In the genomic region with DNA sequence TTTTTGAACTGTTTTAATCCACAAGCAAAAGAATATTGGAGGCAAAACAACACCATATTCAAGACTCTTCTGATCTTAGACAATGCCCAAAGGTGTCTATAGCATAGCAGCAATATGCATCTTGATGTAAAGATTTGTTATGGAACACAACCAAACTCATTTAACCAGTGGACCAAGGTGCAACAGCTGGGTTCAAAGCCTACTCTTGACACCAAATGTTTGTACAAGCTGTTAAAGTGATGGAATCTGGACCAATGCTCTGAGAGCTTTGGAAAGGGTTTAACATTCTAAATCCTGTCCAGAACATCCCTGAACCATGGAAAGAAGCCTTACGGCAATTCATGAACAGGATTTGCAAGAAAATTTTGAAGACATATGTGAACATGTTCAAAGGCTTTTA, we compare ENCODE assay signal across 31 cellular contexts.
"Had no signal": no experiment of that assay in that cellular context is flagged by ENCODE, and none has a peak within 500 bp of the region (broad histone marks: within the 10 kb centered on the region; RNA-seq: fewer than 3 reads in every experiment).

No MANE protein-coding gene starts in this region.

- H3K4me3 ChIP-seq: MG63 had no signal

- DNase-seq: Karpas-422, Kasumi-1, MG63, MM.1S, NCI-H1048, NCI-H1092, NCI-H1092 treated with DMSO at 0.1 percent for 48 hours, NCI-H1105, NCI-H1105 treated with DMSO at 0.1 percent for 48 hours, NCI-H1417 treated with DMSO at 0.1 percent for 48 hours, NCI-H1436, NCI-H1436 treated with DMSO at 0.1 percent for 48 hours, NCI-H1694, NCI-H187, NCI-H187 treated with DMSO at 0.1 percent for 48 hours, NCI-H1930, NCI-H2029, NCI-H2029 treated with DMSO at 0.1 percent for 48 hours, NCI-H2081, NCI-H2081 treated with DMSO at 0.1 percent for 48 hours, NCI-H2107, NCI-H2171, NCI-H2171 treated with DMSO at 0.1 percent for 48 hours, NCI-H2227 treated with DMSO at 0.1 percent for 48 hours, NCI-H345, NCI-H446, NCI-H446 treated with DMSO at 0.1 percent for 48 hours, NCI-H510A, NCI-H510A treated with DMSO at 0.1 percent for 48 hours, NCI-H524, NCI-H524 treated with DMSO at 0.1 percent for 48 hours had no signal

- H3K27me3 ChIP-seq: MG63 had no signal

- H3K36me3 ChIP-seq: MG63 had no signal

- H3K9me3 ChIP-seq: MG63 had no signal
